11 cellular contexts compared by ENCODE assay signal in genomic region chr2:205687018-205687956, GRCh38. TPM values are rescaled to one million over a fixed set of nuclear protein-coding genes. Genes with fewer than 3 reads are reported as not detected.
DNase-seq lines count a peak whose midpoint lies in the region; ATAC-seq and TF ChIP-seq lines count a peak whose summit lies in the region.
"Had no signal": no experiment of that assay in that cellular context is flagged by ENCODE, and none has a peak within 500 bp of the region (broad histone marks: within the 10 kb centered on the region; RNA-seq: fewer than 3 reads in every experiment).

No MANE protein-coding gene starts in this region.

- H3K27ac ChIP-seq in gastroesophageal sphincter, result peak overlapping the region; percentile 67 to 96 (median 93)
- H3K27ac ChIP-seq: KMS-11 had no signal

- H3K4me3 ChIP-seq in gastroesophageal sphincter, result peak overlapping the region; percentile 92 to 99
- H3K4me3 ChIP-seq in retinal pigment epithelial cell (ENCODE audit: low read length), result peak overlapping the region; percentile 67

- TF ChIP-seq POLR2A in gastroesophageal sphincter (IDR thresholded peaks at IDR 0.05), result peak in 1 of 2 donors; percentile 17

- peak in 2 of 4 experiments; percentile 6 to 13 for TF ChIP-seq CTCF in gastroesophageal sphincter (IDR thresholded peaks at IDR 0.05)
- TF ChIP-seq CTCF in retinal pigment epithelial cell (conservative IDR thresholded peaks at IDR 0.05; ENCODE audit: low read depth, low read length), result no peak

- H3K4me1 ChIP-seq in ES-I3 (ENCODE audit: insufficient read depth, low read length) (peaks cover 22% of the 10 kb centered on the region), gastroesophageal sphincter (peaks cover 5 to 74% (median 6%) of the 10 kb centered on the region in 3 donors)

- peak overlapping the region; percentile 66; the same call in 1 of the 2 replicates for H3K9ac ChIP-seq in ES-I3 (ENCODE audit: low read depth, low read length)
- H3K9ac ChIP-seq: KMS-11 had no signal

- H3K36me3 ChIP-seq in ES-I3 (ENCODE audit: insufficient read depth, low read length) (no peaks in the 10 kb centered on the region), gastroesophageal sphincter (peaks cover 0 to 4% of the 10 kb centered on the region in 2 donors)

- no peak for TF ChIP-seq EP300 in gastroesophageal sphincter (IDR thresholded peaks at IDR 0.05)

- peak; percentile 14 for ATAC-seq in gastroesophageal sphincter
- ATAC-seq in GM21825 (IDR thresholded peaks at IDR 0.05; ENCODE audit: unreplicated experiment), result no peak

- no peaks in the 10 kb centered on the region for H3K9me3 ChIP-seq in ES-I3 (ENCODE audit: control insufficient read depth, insufficient read depth, low read length)
- H3K9me3 ChIP-seq in gastroesophageal sphincter, result no peaks in the 10 kb centered on the region

- peak; percentile 66 for DNase-seq in SK-N-DZ (ENCODE audit: low spot score)
- DNase-seq in retinal pigment epithelial cell (ENCODE audit: low read depth), result no peak
- no peak for DNase-seq in SHP77 treated with DMSO at 0.1 percent for 48 hours (lab: John Stamatoyannopoulos, UW)
- no peak for DNase-seq in effector CD8-positive, alpha-beta T cell (lab: John Stamatoyannopoulos, UW)
- DNase-seq: activated CD8-positive, alpha-beta memory T cell treated with anti-CD3 and anti-CD28 coated beads for 24 hours; HCEC 1CT; stimulated activated naive CD4-positive, alpha-beta T cell had no signal

- WGBS in gastroesophageal sphincter (ENCODE audit: low coverage in 1 of 2), 2 donors, result 25 to 44% methylated on average over 12 to 17 of the region's 22 CpGs

- no peaks in the 10 kb centered on the region for H3K27me3 ChIP-seq in gastroesophageal sphincter

RNA-seq across cellular contexts. Expression of gene NRP2, which starts 5.0 kb away (rescaled TPM):
- polyA plus RNA-seq in SK-N-DZ (2014; cell fraction: cytosol; rRNA removed), result 47.9 and 51.4 TPM in 2 replicates
- 28.9 and 30.8 TPM in 2 replicates for polyA plus RNA-seq in SK-N-DZ (2014; cell fraction: nucleus; rRNA removed)
- 100 to 1,000 TPM; 278 to 466 (median 371) TPM for total RNA-seq in gastroesophageal sphincter
